9 cellular contexts compared by ENCODE assay signal in the genomic region with DNA sequence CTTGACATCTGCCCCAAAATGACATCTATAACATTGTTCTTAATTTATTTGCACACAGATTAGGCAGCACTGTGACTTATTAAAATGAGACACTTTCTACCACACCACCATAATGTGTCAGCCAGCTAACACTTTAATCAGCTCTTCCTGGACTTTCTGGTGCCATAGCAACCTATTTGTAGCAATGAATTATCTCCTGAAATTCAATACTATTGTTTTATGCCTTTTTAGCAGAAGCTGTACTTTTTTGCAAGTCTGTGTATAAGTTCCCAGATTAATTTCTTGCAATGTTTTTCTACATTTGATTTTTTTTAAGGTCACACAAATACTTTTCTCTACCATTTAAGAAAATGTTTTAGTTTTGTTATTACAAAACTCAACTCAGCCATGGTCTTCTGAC.
DNase-seq lines count a peak whose midpoint lies in the region; ATAC-seq, FAIRE-seq and TF ChIP-seq lines count a peak whose summit lies in the region.
"Had no signal": no experiment of that assay in that cellular context is flagged by ENCODE, and none has a peak within 500 bp of the region (broad histone marks: within the 10 kb centered on the region; RNA-seq: fewer than 3 reads in every experiment).

No MANE protein-coding gene starts in this region.

- H3K9me3 ChIP-seq in smooth muscle cell (replicated peaks; ENCODE audit: low read depth) = no peaks in the 10 kb centered on the region

- H3F3A ChIP-seq in smooth muscle cell (ENCODE audit: low read depth) = no peaks in the 10 kb centered on the region

- POLR2A ChIA-PET in activated CD4-positive, alpha-beta T cell treated with anti-CD3 and anti-CD28 coated beads for 36 hours (lab: Charles Lee) = no interaction called here

- intact Hi-C loops in activated CD4-positive, alpha-beta T cell treated with anti-CD3 and anti-CD28 coated beads for 36 hours (cut with DNase I, micrococcal nuclease) = no loop called here

- no peaks in the 10 kb centered on the region for H3K27me3 ChIP-seq in smooth muscle cell (ENCODE audit: low read depth)

- no peak overlapping the region for H3K4me3 Mint-ChIP-seq in activated CD4-positive, alpha-beta T cell treated with anti-CD3 and anti-CD28 coated beads for 36 hours

- no peak for ATAC-seq in activated CD4-positive, alpha-beta T cell treated with anti-CD3 and anti-CD28 coated beads for 36 hours

- peaks cover 7% of the 10 kb centered on the region for H3K36me3 ChIP-seq in smooth muscle cell (ENCODE audit: low read depth)

- H3K27me3 Mint-ChIP-seq in activated CD4-positive, alpha-beta T cell treated with anti-CD3 and anti-CD28 coated beads for 36 hours = no peaks in the 10 kb centered on the region

- H4K20me1 ChIP-seq in smooth muscle cell (ENCODE audit: low read depth) = no peaks in the 10 kb centered on the region

- TF ChIP-seq CTCF in choroid plexus epithelial cell (conservative IDR thresholded peaks at IDR 0.05; ENCODE audit: low read depth, low read length) (no peak), smooth muscle cell (IDR thresholded peaks at IDR 0.05; ENCODE audit: borderline replicate concordance, insufficient read depth, poor library complexity, severe bottlenecking) (no peak)

- peak overlapping the region; percentile 78 for H3K27ac ChIP-seq in smooth muscle cell (ENCODE audit: low read depth)

- CTCF ChIA-PET in activated CD4-positive, alpha-beta T cell treated with anti-CD3 and anti-CD28 coated beads for 36 hours (lab: Charles Lee) = interaction anchor here (1.0 to 2.0 kb wide), 4 partner anchors 12 to 35 kb away, joined by 3 to 9 read pairs (median 3); no protein-coding TSS in a partner anchor

- H3K4me3 ChIP-seq in choroid plexus epithelial cell (ENCODE audit: low read depth, low read length) = no peak overlapping the region
- H3K4me3 ChIP-seq in smooth muscle cell = no peak overlapping the region

- no peak for FAIRE-seq in urothelium cell line (lab: Jason Lieb, UNC)

- no peak overlapping the region for H2AFZ ChIP-seq in smooth muscle cell (ENCODE audit: low read depth)

- H3K4me1 ChIP-seq in smooth muscle cell (ENCODE audit: low read depth) = no peaks in the 10 kb centered on the region

- no peak overlapping the region for H3K4me2 ChIP-seq in smooth muscle cell

- H3K4me1 Mint-ChIP-seq in activated CD4-positive, alpha-beta T cell treated with anti-CD3 and anti-CD28 coated beads for 36 hours = peaks cover 43% of the 10 kb centered on the region

- H3K9ac ChIP-seq in smooth muscle cell (ENCODE audit: low read depth) = peak overlapping the region; percentile 23

- DNase-seq in activated CD4-positive, alpha-beta T cell treated with anti-CD3 and anti-CD28 coated beads for 36 hours = no peak
- DNase-seq in activated CD4-positive, alpha-beta T cell treated with anti-CD3 and anti-CD28 coated beads, Interleukin-2, amount 50 U/mL, for 48 hours = no peak
- DNase-seq in OCI-M1 (lab: John Stamatoyannopoulos, UW) = peak; percentile 4
- peak; percentile 35 for DNase-seq in choroid plexus epithelial cell (ENCODE audit: low read depth)
- no peak for DNase-seq in smooth muscle cell (lab: John Stamatoyannopoulos, UW; ENCODE audit: unreplicated experiment)
- no peak for DNase-seq in RKO (ENCODE audit: low spot score)
- no peak for DNase-seq in urothelium cell line (ENCODE audit: low spot score)
- no peak for DNase-seq in NCI-H2171 (lab: John Stamatoyannopoulos, UW)
- DNase-seq: GF-D8 had no signal

- peak overlapping the region; percentile 60 for H3K27ac Mint-ChIP-seq in activated CD4-positive, alpha-beta T cell treated with anti-CD3 and anti-CD28 coated beads for 36 hours

- no peaks in the 10 kb centered on the region for H3K79me2 ChIP-seq in smooth muscle cell (ENCODE audit: low read depth)

- H3K9me3 Mint-ChIP-seq in activated CD4-positive, alpha-beta T cell treated with anti-CD3 and anti-CD28 coated beads for 36 hours (ENCODE audit: low read depth) = no peaks in the 10 kb centered on the region

- H3K36me3 Mint-ChIP-seq in activated CD4-positive, alpha-beta T cell treated with anti-CD3 and anti-CD28 coated beads for 36 hours (ENCODE audit: low read depth) = peaks cover 44% of the 10 kb centered on the region

Comparison
In these comparisons a context has a peak if more than half of its experiments do, and no peak if none do; other contexts are left out.
1. DNase-seq: peak in OCI-M1 (single experiment) and choroid plexus epithelial cell (single experiment); none in activated CD4-positive, alpha-beta T cell treated with anti-CD3 and anti-CD28 coated beads for 36 hours (single experiment), activated CD4-positive, alpha-beta T cell treated with anti-CD3 and anti-CD28 coated beads, Interleukin-2, amount 50 U/mL, for 48 hours (0 of 2), smooth muscle cell (single experiment), RKO (single experiment), urothelium cell line (single experiment) and NCI-H2171 (single experiment).